In genomic region chr1:8898425-8898824, GRCh38 we compare ENCODE assay signal across 12 cellular contexts. TPM values are rescaled to one million over a fixed set of nuclear protein-coding genes. Genes with fewer than 3 reads are reported as not detected.
DNase-seq lines count a peak whose midpoint lies in the region; ATAC-seq, FAIRE-seq and TF ChIP-seq lines count a peak whose summit lies in the region.
"Not testable (repeated sequence)": the region's sequence is repeated elsewhere in the genome, so short reads cannot be mapped to it uniquely, and the experiment has no call there.
"Had no signal": no experiment of that assay in that cellular context is flagged by ENCODE, and none has a peak within 500 bp of the region (broad histone marks: within the 10 kb centered on the region; RNA-seq: fewer than 3 reads in every experiment).

No MANE protein-coding gene starts in this region.

- TF ChIP-seq POLR2A in A549 (IDR thresholded peaks at IDR 0.05; ENCODE audit: low read length), result not testable (repeated sequence)

- not testable (repeated sequence) for TF ChIP-seq CTCF in A549 (IDR thresholded peaks at IDR 0.05); neural progenitor cell (IDR thresholded peaks at IDR 0.05)

- H3K27ac ChIP-seq in A549, result peak overlapping the region in 1 of 2 experiments; percentile 96; a peak in 3 of 6 replicates
- not testable (repeated sequence) for H3K27ac ChIP-seq in neural progenitor cell

- not testable (repeated sequence) for H3K4me3 Mint-ChIP-seq in T-helper 17 cell; activated CD4-positive, alpha-beta T cell treated with anti-CD3 and anti-CD28 coated beads, Interleukin-2, amount 10 ng/mL, durations not matched to agents 7 days and 5 days; activated naive CD4-positive, alpha-beta T cell treated with anti-CD3 and anti-CD28 coated beads, Interleukin-2, amount 10 ng/mL, durations not matched to agents 7 days and 5 days; neural progenitor cell
- H3K4me3 Mint-ChIP-seq in activated T-cell treated with anti-CD3 and anti-CD28 coated beads, Interleukin-2, amount 50 U/mL, for 4 hours, result peak overlapping the region; percentile 37
- peak overlapping the region; percentile 19 for H3K4me3 Mint-ChIP-seq in activated naive CD8-positive, alpha-beta T cell treated with anti-CD3 and anti-CD28 coated beads, Interleukin-2, amount 50 U/mL, for 24 hours

- TF ChIP-seq RAD21 in A549 (conservative IDR thresholded peaks at IDR 0.05 in 1 of 2, IDR thresholded peaks at IDR 0.05 in 1 of 2), result not testable (repeated sequence)

- not testable (repeated sequence) for H3K27me3 ChIP-seq in neural progenitor cell

- peaks cover 36% of the 10 kb centered on the region for H3K4me1 ChIP-seq in A549
- not testable (repeated sequence) for H3K4me1 ChIP-seq in neural progenitor cell

- ATAC-seq in A549; T-helper 17 cell; activated T-cell treated with anti-CD3 and anti-CD28 coated beads, Interleukin-2, amount 50 U/mL, for 4 hours; activated naive CD8-positive, alpha-beta T cell treated with anti-CD3 and anti-CD28 coated beads, Interleukin-2, amount 50 U/mL, for 24 hours: not testable (repeated sequence)

- H3K36me3 ChIP-seq in neural progenitor cell, result not testable (repeated sequence)

- not testable (repeated sequence) for H3K79me2 ChIP-seq in neural progenitor cell (ENCODE audit: low read depth)

- not testable (repeated sequence) for H4K20me1 ChIP-seq in neural progenitor cell (ENCODE audit: low read depth)

- POLR2A ChIA-PET in A549 (lab: Yijun Ruan, JAX), result not testable (repeated sequence)
- POLR2A ChIA-PET in activated CD4-positive, alpha-beta T cell treated with anti-CD3 and anti-CD28 coated beads, Interleukin-2, amount 10 ng/mL, durations not matched to agents 7 days and 5 days (lab: Charles Lee), result interaction anchor here (0.7 kb wide), 1 partner anchor 28 kb away, joined by 9 read pairs; no protein-coding TSS in a partner anchor

- H3K4me3 ChIP-seq in A549, neural progenitor cell: not testable (repeated sequence)

- H3K9me3 ChIP-seq in A549; T-helper 17 cell (ENCODE audit: control insufficient read depth, low read length, poor library complexity, severe bottlenecking); neural progenitor cell (ENCODE audit: low read depth): not testable (repeated sequence)

- not testable (repeated sequence) for H3K9me3 Mint-ChIP-seq in activated CD4-positive, alpha-beta T cell treated with anti-CD3 and anti-CD28 coated beads, Interleukin-2, amount 10 ng/mL, durations not matched to agents 7 days and 5 days; activated T-cell treated with anti-CD3 and anti-CD28 coated beads, Interleukin-2, amount 50 U/mL, for 4 hours; activated naive CD4-positive, alpha-beta T cell treated with anti-CD3 and anti-CD28 coated beads, Interleukin-2, amount 10 ng/mL, durations not matched to agents 7 days and 5 days; activated naive CD8-positive, alpha-beta T cell treated with anti-CD3 and anti-CD28 coated beads, Interleukin-2, amount 50 U/mL, for 24 hours; neural progenitor cell

- not testable (repeated sequence) for H2AFZ ChIP-seq in neural progenitor cell (replicated peaks)

- not testable (repeated sequence) for H3K27me3 Mint-ChIP-seq in T-helper 17 cell; activated CD4-positive, alpha-beta T cell treated with anti-CD3 and anti-CD28 coated beads, Interleukin-2, amount 10 ng/mL, durations not matched to agents 7 days and 5 days; activated T-cell treated with anti-CD3 and anti-CD28 coated beads, Interleukin-2, amount 50 U/mL, for 4 hours (ENCODE audit: low read depth); activated naive CD4-positive, alpha-beta T cell treated with anti-CD3 and anti-CD28 coated beads, Interleukin-2, amount 10 ng/mL, durations not matched to agents 7 days and 5 days; activated naive CD8-positive, alpha-beta T cell treated with anti-CD3 and anti-CD28 coated beads, Interleukin-2, amount 50 U/mL, for 24 hours
- peaks cover 13% of the 10 kb centered on the region for H3K27me3 Mint-ChIP-seq in neural progenitor cell (ENCODE audit: insufficient read depth, low read depth)

- peaks cover 12% of the 10 kb centered on the region for H3K4me1 Mint-ChIP-seq in T-helper 17 cell
- H3K4me1 Mint-ChIP-seq in activated CD4-positive, alpha-beta T cell treated with anti-CD3 and anti-CD28 coated beads, Interleukin-2, amount 10 ng/mL, durations not matched to agents 7 days and 5 days, result peaks cover 48% of the 10 kb centered on the region
- H3K4me1 Mint-ChIP-seq in activated T-cell treated with anti-CD3 and anti-CD28 coated beads, Interleukin-2, amount 50 U/mL, for 4 hours (ENCODE audit: low read depth), result peaks cover 27% of the 10 kb centered on the region
- peaks cover 46% of the 10 kb centered on the region for H3K4me1 Mint-ChIP-seq in activated naive CD4-positive, alpha-beta T cell treated with anti-CD3 and anti-CD28 coated beads, Interleukin-2, amount 10 ng/mL, durations not matched to agents 7 days and 5 days
- H3K4me1 Mint-ChIP-seq in activated naive CD8-positive, alpha-beta T cell treated with anti-CD3 and anti-CD28 coated beads, Interleukin-2, amount 50 U/mL, for 24 hours, result peaks cover 52% of the 10 kb centered on the region
- not testable (repeated sequence) for H3K4me1 Mint-ChIP-seq in neural progenitor cell

- not testable (repeated sequence) for DNase-seq in A549 (ENCODE audit: low read depth in 1 of 2, low spot score in 1 of 2); T-helper 17 cell; activated CD4-positive, alpha-beta T cell treated with anti-CD3 and anti-CD28 coated beads, Interleukin-2, amount 10 ng/mL, durations not matched to agents 7 days and 5 days; activated T-cell treated with anti-CD3 and anti-CD28 coated beads, Interleukin-2, amount 50 U/mL, for 4 hours; activated naive CD4-positive, alpha-beta T cell treated with anti-CD3 and anti-CD28 coated beads, Interleukin-2, amount 10 ng/mL, durations not matched to agents 7 days and 5 days; activated naive CD8-positive, alpha-beta T cell treated with anti-CD3 and anti-CD28 coated beads, Interleukin-2, amount 50 U/mL, for 24 hours; neural progenitor cell (ENCODE audit: low spot score)
- peak; percentile 47 for DNase-seq in NAMALWA (ENCODE audit: low spot score)

- not testable (repeated sequence) for TF ChIP-seq EP300 in A549 (IDR thresholded peaks at IDR 0.05)

- H3K36me3 Mint-ChIP-seq in T-helper 17 cell (ENCODE audit: low read depth); activated T-cell treated with anti-CD3 and anti-CD28 coated beads, Interleukin-2, amount 50 U/mL, for 4 hours (ENCODE audit: insufficient read depth); activated naive CD8-positive, alpha-beta T cell treated with anti-CD3 and anti-CD28 coated beads, Interleukin-2, amount 50 U/mL, for 24 hours (ENCODE audit: low read depth); neural progenitor cell: not testable (repeated sequence)
- peaks cover 19% of the 10 kb centered on the region for H3K36me3 Mint-ChIP-seq in activated CD4-positive, alpha-beta T cell treated with anti-CD3 and anti-CD28 coated beads, Interleukin-2, amount 10 ng/mL, durations not matched to agents 7 days and 5 days (ENCODE audit: low read depth)
- H3K36me3 Mint-ChIP-seq in activated naive CD4-positive, alpha-beta T cell treated with anti-CD3 and anti-CD28 coated beads, Interleukin-2, amount 10 ng/mL, durations not matched to agents 7 days and 5 days, result peaks cover 27% of the 10 kb centered on the region

- not testable (repeated sequence) for FAIRE-seq in A549 (lab: Jason Lieb, UNC)

- CTCF ChIA-PET in A549 (lab: Yijun Ruan, JAX), result interaction anchor here (0.7 to 2.4 kb wide), 4 partner anchors 18 to 106 kb away, joined by 3 to 6 read pairs (median 3); no protein-coding TSS in a partner anchor
- CTCF ChIA-PET in activated CD4-positive, alpha-beta T cell treated with anti-CD3 and anti-CD28 coated beads, Interleukin-2, amount 10 ng/mL, durations not matched to agents 7 days and 5 days (lab: Charles Lee), result interaction anchor here (1.0 to 1.8 kb wide), 5 partner anchors 12 to 89 kb away, joined by 3 to 6 read pairs (median 4); partner anchors contain the start of gene ENO1
- CTCF ChIA-PET in activated naive CD4-positive, alpha-beta T cell treated with anti-CD3 and anti-CD28 coated beads, Interleukin-2, amount 10 ng/mL, durations not matched to agents 7 days and 5 days (lab: Charles Lee), result interaction anchor here (1.1 kb wide), 1 partner anchor 106 kb away, joined by 7 read pairs; no protein-coding TSS in a partner anchor

- H3K27ac Mint-ChIP-seq in T-helper 17 cell, result peak overlapping the region; percentile 99
- H3K27ac Mint-ChIP-seq in activated CD4-positive, alpha-beta T cell treated with anti-CD3 and anti-CD28 coated beads, Interleukin-2, amount 10 ng/mL, durations not matched to agents 7 days and 5 days, result peak overlapping the region; percentile 97
- H3K27ac Mint-ChIP-seq in activated naive CD4-positive, alpha-beta T cell treated with anti-CD3 and anti-CD28 coated beads, Interleukin-2, amount 10 ng/mL, durations not matched to agents 7 days and 5 days, result peak overlapping the region; percentile 98
- peak overlapping the region; percentile 95 for H3K27ac Mint-ChIP-seq in activated naive CD8-positive, alpha-beta T cell treated with anti-CD3 and anti-CD28 coated beads, Interleukin-2, amount 50 U/mL, for 24 hours
- H3K27ac Mint-ChIP-seq in neural progenitor cell, result peak overlapping the region; percentile 87

- 84% methylated on average over 5 of the region's 5 CpGs for WGBS in A549 (ENCODE audit: missing lambda C conversion rate)

- H3F3A ChIP-seq in neural progenitor cell (ENCODE audit: low read depth), result not testable (repeated sequence)

- not testable (repeated sequence) for H3K4me2 ChIP-seq in A549, neural progenitor cell

- H3K9ac ChIP-seq in neural progenitor cell, result not testable (repeated sequence)

RNA-seq across cellular contexts. Expression of gene ENO1, which starts 19.9 kb away (rescaled TPM):
- 1,899 and 1,948 TPM in 2 replicates for polyA plus RNA-seq in A549 (2011; rRNA removed)
- 2,304 and 2,482 TPM in 2 replicates for polyA plus RNA-seq in A549 (2012; cell fraction: cytosol; rRNA removed)
- polyA plus RNA-seq in A549 (2012; cell fraction: nucleus; rRNA removed), result 3,157 and 3,429 TPM in 2 replicates
- polyA plus RNA-seq in A549 (2017; fragmentation: RNase III; extraction: RNeasy Plus Mini Kit Qiagen cat#74134 plus additional on column Dnase treatment), result 2,937 to 2,981 TPM (median 2,952 TPM) in 3 replicates
- 2,309 and 2,515 TPM in 2 replicates for polyA minus RNA-seq in A549 (2011; rRNA and poly(A)+ RNA removed)
- total RNA-seq in T-helper 17 cell, result 100 to 1,000 TPM; 322 to 380 TPM
- total RNA-seq in activated CD4-positive, alpha-beta T cell treated with anti-CD3 and anti-CD28 coated beads, Interleukin-2, amount 10 ng/mL, durations not matched to agents 7 days and 5 days, result 1,000 to 10,000 TPM; 1,608 to 1,874 TPM
- total RNA-seq in activated T-cell treated with anti-CD3 and anti-CD28 coated beads, Interleukin-2, amount 50 U/mL, for 4 hours, result 1,000 to 10,000 TPM; 3,836 to 4,068 (median 3,869) TPM
- total RNA-seq in neural progenitor cell (ENCODE audit: low replicate concordance), result 1,414 and 2,157 TPM in 2 replicates

RNA-seq across cellular contexts. Expression of gene CA6, which starts 47.2 kb away (rescaled TPM):
- polyA plus RNA-seq in A549 (2011; rRNA removed), result not detected in 2 replicates
- polyA plus RNA-seq in A549 (2012; cell fraction: cytosol; rRNA removed), result not detected in 2 replicates
- not detected in 2 replicates for polyA plus RNA-seq in A549 (2012; cell fraction: nucleus; rRNA removed)
- polyA plus RNA-seq in A549 (2017; fragmentation: RNase III; extraction: RNeasy Plus Mini Kit Qiagen cat#74134 plus additional on column Dnase treatment), result not detected in 3 replicates
- not detected in 2 replicates for polyA minus RNA-seq in A549 (2011; rRNA and poly(A)+ RNA removed)
- total RNA-seq in T-helper 17 cell, result 1 to 10 TPM in 1 of 2 donors, not detected in 1; 1.6 TPM
- under 1 TPM; 0.25 to 0.31 TPM for total RNA-seq in activated CD4-positive, alpha-beta T cell treated with anti-CD3 and anti-CD28 coated beads, Interleukin-2, amount 10 ng/mL, durations not matched to agents 7 days and 5 days
- under 1 TPM in 2 of 3 donors, not detected in 1; 0.14 to 0.25 TPM for total RNA-seq in activated T-cell treated with anti-CD3 and anti-CD28 coated beads, Interleukin-2, amount 50 U/mL, for 4 hours
- not detected in 2 replicates for total RNA-seq in neural progenitor cell (ENCODE audit: low replicate concordance)
- total RNA-seq: H4, Peyer's patch had no signal
- polyA plus RNA-seq: CD14-positive monocyte, IgD-negative memory B cell had no signal
